In the genomic region with DNA sequence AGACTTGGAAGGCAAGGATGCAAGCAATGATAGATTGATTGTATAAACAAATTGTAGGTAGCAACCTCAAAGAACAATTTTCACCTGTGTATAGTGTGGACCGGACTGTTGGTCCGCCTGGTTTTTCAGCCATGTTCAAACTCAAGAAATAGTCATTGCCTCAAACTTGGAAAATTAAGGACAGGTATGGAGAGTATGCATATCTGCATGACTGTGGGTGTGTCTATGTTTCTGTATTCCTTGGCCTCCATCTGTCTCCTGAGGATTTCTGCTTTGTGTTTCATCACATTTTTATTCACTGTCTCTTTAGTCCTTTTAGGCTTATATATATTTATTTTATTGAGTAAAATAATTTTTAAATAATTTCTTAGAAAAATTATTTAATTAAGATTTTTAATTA, we compare ENCODE assay signal across 25 cellular contexts. TPM values are rescaled to one million over a fixed set of nuclear protein-coding genes. Genes with fewer than 3 reads are reported as not detected.
DNase-seq lines count a peak whose midpoint lies in the region; ATAC-seq, FAIRE-seq and TF ChIP-seq lines count a peak whose summit lies in the region.
"Had no signal": no experiment of that assay in that cellular context is flagged by ENCODE, and none has a peak within 500 bp of the region (broad histone marks: within the 10 kb centered on the region; RNA-seq: fewer than 3 reads in every experiment).

No MANE protein-coding gene starts in this region.

- ATAC-seq in left lobe of liver = peak; percentile 19
- peak; percentile 66 for ATAC-seq in sciatic nerve
- ATAC-seq in HG03520 (IDR thresholded peaks at IDR 0.05; ENCODE audit: unreplicated experiment) = no peak
- no peak for ATAC-seq in activated T-cell treated with anti-CD3 and anti-CD28 coated beads, Interleukin-2, amount 50 U/mL, for 72 hours (replicated peaks in 1 of 2)
- no peak for ATAC-seq in stimulated activated memory B cell treated with anti-CD40 and anti-IgM and Interleukin-4, amounts not matched to agents 10 μg/mL and 1 μg/mL and 100 μg/mL, for 72 hours
- ATAC-seq: natural killer cell treated with Interleukin-12 subunit alpha and Interleukin-12 subunit beta and Interleukin-15 and Interleukin-18, amount 100 ng/mL, for 72 hours; T-helper 17 cell had no signal

- H3K9me3 ChIP-seq in WERI-Rb-1 (ENCODE audit: severe bottlenecking) = no peaks in the 10 kb centered on the region
- H3K9me3 ChIP-seq: BLaER1 treated with 17β-estradiol and CSF1 and Interleukin-3, amounts not matched to agents 10 nM and 100 nM; ovary had no signal

- H3K9me3 Mint-ChIP-seq in activated T-cell treated with anti-CD3 and anti-CD28 coated beads, Interleukin-2, amount 50 U/mL, for 72 hours = no peaks in the 10 kb centered on the region
- H3K9me3 Mint-ChIP-seq in stimulated activated memory B cell treated with anti-CD40 and anti-IgM and Interleukin-4, amounts not matched to agents 10 μg/mL and 1 μg/mL and 100 μg/mL, for 72 hours = no peaks in the 10 kb centered on the region
- H3K9me3 Mint-ChIP-seq: natural killer cell treated with Interleukin-12 subunit alpha and Interleukin-12 subunit beta and Interleukin-15 and Interleukin-18, amount 100 ng/mL, for 72 hours had no signal

- H3K4me3 ChIP-seq in WERI-Rb-1 (ENCODE audit: low read depth, low read length) = 0 out of 2 replicates have a peak overlapping the region, but pooled peaks have one; percentile 4
- H3K4me3 ChIP-seq: BLaER1 treated with 17β-estradiol and CSF1 and Interleukin-3, amounts not matched to agents 10 nM and 100 nM; K562; ovary; SK-N-MC had no signal

- no peaks in the 10 kb centered on the region for H3K27me3 Mint-ChIP-seq in activated T-cell treated with anti-CD3 and anti-CD28 coated beads, Interleukin-2, amount 50 U/mL, for 72 hours (ENCODE audit: low read depth)
- no peaks in the 10 kb centered on the region for H3K27me3 Mint-ChIP-seq in stimulated activated memory B cell treated with anti-CD40 and anti-IgM and Interleukin-4, amounts not matched to agents 10 μg/mL and 1 μg/mL and 100 μg/mL, for 72 hours
- H3K27me3 Mint-ChIP-seq: natural killer cell treated with Interleukin-12 subunit alpha and Interleukin-12 subunit beta and Interleukin-15 and Interleukin-18, amount 100 ng/mL, for 72 hours; T-helper 17 cell had no signal

- intact Hi-C loops in sciatic nerve (cut with DNase I) = no loop called here

- no peak for TF ChIP-seq POLR2A in H54 (IDR thresholded peaks at IDR 0.05; ENCODE audit: low read depth, low read length)

- H3K27ac ChIP-seq in WERI-Rb-1 = peak overlapping the region; percentile 95
- H3K27ac ChIP-seq: BLaER1 treated with 17β-estradiol and CSF1 and Interleukin-3, amounts not matched to agents 10 nM and 100 nM; ovary; SK-N-MC had no signal

- peaks cover 6% of the 10 kb centered on the region; the same call in 1 of the 2 replicates for H3K36me3 ChIP-seq in WERI-Rb-1
- H3K36me3 ChIP-seq: BLaER1 treated with 17β-estradiol and CSF1 and Interleukin-3, amounts not matched to agents 10 nM and 100 nM; ovary had no signal

- no peaks in the 10 kb centered on the region for H3K27me3 ChIP-seq in WERI-Rb-1 (ENCODE audit: insufficient read depth, low read depth, severe bottlenecking)
- H3K27me3 ChIP-seq: BLaER1 treated with 17β-estradiol and CSF1 and Interleukin-3, amounts not matched to agents 10 nM and 100 nM; brain microvascular endothelial cell; ovary had no signal

- H3K4me3 Mint-ChIP-seq in activated T-cell treated with anti-CD3 and anti-CD28 coated beads, Interleukin-2, amount 50 U/mL, for 72 hours = no peak overlapping the region
- no peak overlapping the region for H3K4me3 Mint-ChIP-seq in stimulated activated memory B cell treated with anti-CD40 and anti-IgM and Interleukin-4, amounts not matched to agents 10 μg/mL and 1 μg/mL and 100 μg/mL, for 72 hours
- H3K4me3 Mint-ChIP-seq: natural killer cell treated with Interleukin-12 subunit alpha and Interleukin-12 subunit beta and Interleukin-15 and Interleukin-18, amount 100 ng/mL, for 72 hours; T-helper 17 cell had no signal

- FAIRE-seq in A204.1 (lab: Jason Lieb, UNC) (peak; percentile 58), H54 (lab: Jason Lieb, UNC) (no peak)
- FAIRE-seq: colon, GM18507, K562 had no signal

- peaks cover 12% of the 10 kb centered on the region for H3K4me1 Mint-ChIP-seq in activated T-cell treated with anti-CD3 and anti-CD28 coated beads, Interleukin-2, amount 50 U/mL, for 72 hours (ENCODE audit: low read depth)
- peaks cover 34% of the 10 kb centered on the region for H3K4me1 Mint-ChIP-seq in stimulated activated memory B cell treated with anti-CD40 and anti-IgM and Interleukin-4, amounts not matched to agents 10 μg/mL and 1 μg/mL and 100 μg/mL, for 72 hours

- DNase-seq in WERI-Rb-1 (no peak), left lobe of liver (ENCODE audit: low spot score) (no peak), sciatic nerve (ENCODE audit: low spot score) (no peak), H54 (ENCODE audit: insufficient read length, low spot score) (no peak)
- no peak for DNase-seq in activated T-cell treated with anti-CD3 and anti-CD28 coated beads, Interleukin-2, amount 50 U/mL, for 72 hours
- DNase-seq: activated CD4-positive, alpha-beta T cell treated with anti-CD3 and anti-CD28 coated beads for 48 hours; activated naive CD4-positive, alpha-beta T cell treated with Interleukin-2 at 50 U/mL for 16 hours; brain microvascular endothelial cell; COR-L47; DMS79; GF-D8; midbrain; NCI-H524 treated with DMSO at 0.1 percent for 48 hours; ovary; substantia nigra; T-helper 17 cell had no signal

- peaks cover 0 to 5% of the 10 kb centered on the region in 2 donors for H3K36me3 Mint-ChIP-seq in activated T-cell treated with anti-CD3 and anti-CD28 coated beads, Interleukin-2, amount 50 U/mL, for 72 hours (ENCODE audit: insufficient read depth in 2 of 2)
- H3K36me3 Mint-ChIP-seq in stimulated activated memory B cell treated with anti-CD40 and anti-IgM and Interleukin-4, amounts not matched to agents 10 μg/mL and 1 μg/mL and 100 μg/mL, for 72 hours = peaks cover 40% of the 10 kb centered on the region
- H3K36me3 Mint-ChIP-seq: natural killer cell treated with Interleukin-12 subunit alpha and Interleukin-12 subunit beta and Interleukin-15 and Interleukin-18, amount 100 ng/mL, for 72 hours had no signal

- no peak overlapping the region for H3K27ac Mint-ChIP-seq in activated T-cell treated with anti-CD3 and anti-CD28 coated beads, Interleukin-2, amount 50 U/mL, for 72 hours
- H3K27ac Mint-ChIP-seq in stimulated activated memory B cell treated with anti-CD40 and anti-IgM and Interleukin-4, amounts not matched to agents 10 μg/mL and 1 μg/mL and 100 μg/mL, for 72 hours = no peak overlapping the region
- H3K27ac Mint-ChIP-seq: natural killer cell treated with Interleukin-12 subunit alpha and Interleukin-12 subunit beta and Interleukin-15 and Interleukin-18, amount 100 ng/mL, for 72 hours had no signal

- TF ChIP-seq CTCF in WERI-Rb-1 (IDR thresholded peaks at IDR 0.05; ENCODE audit: low read depth, low read length) = no peak

RNA-seq across cellular contexts. Expression of gene RASA2, which starts 53.9 kb away (rescaled TPM):
- total RNA-seq in left lobe of liver = 3.7 TPM
- 49.3 TPM for total RNA-seq in sciatic nerve
- total RNA-seq in activated T-cell treated with anti-CD3 and anti-CD28 coated beads, Interleukin-2, amount 50 U/mL, for 72 hours = 10 to 100 TPM; 34.4 to 37.3 TPM

Comparison
In these comparisons a context has a peak if more than half of its experiments do, and no peak if none do; other contexts are left out.
1. ATAC-seq: peak in left lobe of liver (single experiment) and sciatic nerve (single experiment); none in HG03520 (single experiment), activated T-cell treated with anti-CD3 and anti-CD28 coated beads, Interleukin-2, amount 50 U/mL, for 72 hours (0 of 2) and stimulated activated memory B cell treated with anti-CD40 and anti-IgM and Interleukin-4, amounts not matched to agents 10 μg/mL and 1 μg/mL and 100 μg/mL, for 72 hours (single experiment).